In the genomic region with DNA sequence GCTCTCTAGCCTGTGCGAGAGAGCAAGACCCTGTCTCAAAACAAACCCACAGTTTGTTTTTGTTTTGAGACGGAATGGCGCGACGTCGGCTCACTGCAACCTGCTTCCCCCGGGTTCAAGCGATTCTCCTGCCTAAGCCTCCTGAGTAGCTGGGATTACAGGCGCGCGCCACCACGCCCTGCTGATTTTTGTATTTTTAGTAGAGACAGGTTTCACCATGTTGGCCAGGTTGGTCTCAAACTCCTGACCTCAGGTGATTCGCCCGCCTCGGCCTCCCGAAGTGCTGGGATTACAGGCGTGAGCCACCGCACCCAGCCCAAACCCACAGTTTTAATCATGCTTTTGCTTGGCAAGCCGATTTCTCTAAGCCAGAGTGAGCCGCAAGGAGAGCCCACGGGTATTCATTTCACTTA, we compare ENCODE assay signal across 1 cellular context.
TF ChIP-seq lines count a peak whose summit lies in the region.

No MANE protein-coding gene starts in this region.

TF ChIP-seq in HepG2, 621 proteins besides CTCF, POLR2A, EP300 and RAD21:
- 0 out of 2 replicates have a peak, but pooled peaks have one; percentile 12 for TF ChIP-seq ZBTB38 (CRISPR knock-in tag; IDR thresholded peaks at IDR 0.05)
- TF ChIP-seq POGZ (CRISPR knock-in tag; IDR thresholded peaks at IDR 0.05) = 0 out of 2 replicates have a peak, but pooled peaks have one; percentile 1
- TF ChIP-seq ZNF770 (CRISPR knock-in tag; IDR thresholded peaks at IDR 0.05) = 0 out of 2 replicates have a peak, but pooled peaks have one; percentile 64
- peak; percentile 3; the same call in 1 of the 2 replicates for TF ChIP-seq ZNF317 (CRISPR knock-in tag; IDR thresholded peaks at IDR 0.05)
- TF ChIP-seq, protein P1, sequence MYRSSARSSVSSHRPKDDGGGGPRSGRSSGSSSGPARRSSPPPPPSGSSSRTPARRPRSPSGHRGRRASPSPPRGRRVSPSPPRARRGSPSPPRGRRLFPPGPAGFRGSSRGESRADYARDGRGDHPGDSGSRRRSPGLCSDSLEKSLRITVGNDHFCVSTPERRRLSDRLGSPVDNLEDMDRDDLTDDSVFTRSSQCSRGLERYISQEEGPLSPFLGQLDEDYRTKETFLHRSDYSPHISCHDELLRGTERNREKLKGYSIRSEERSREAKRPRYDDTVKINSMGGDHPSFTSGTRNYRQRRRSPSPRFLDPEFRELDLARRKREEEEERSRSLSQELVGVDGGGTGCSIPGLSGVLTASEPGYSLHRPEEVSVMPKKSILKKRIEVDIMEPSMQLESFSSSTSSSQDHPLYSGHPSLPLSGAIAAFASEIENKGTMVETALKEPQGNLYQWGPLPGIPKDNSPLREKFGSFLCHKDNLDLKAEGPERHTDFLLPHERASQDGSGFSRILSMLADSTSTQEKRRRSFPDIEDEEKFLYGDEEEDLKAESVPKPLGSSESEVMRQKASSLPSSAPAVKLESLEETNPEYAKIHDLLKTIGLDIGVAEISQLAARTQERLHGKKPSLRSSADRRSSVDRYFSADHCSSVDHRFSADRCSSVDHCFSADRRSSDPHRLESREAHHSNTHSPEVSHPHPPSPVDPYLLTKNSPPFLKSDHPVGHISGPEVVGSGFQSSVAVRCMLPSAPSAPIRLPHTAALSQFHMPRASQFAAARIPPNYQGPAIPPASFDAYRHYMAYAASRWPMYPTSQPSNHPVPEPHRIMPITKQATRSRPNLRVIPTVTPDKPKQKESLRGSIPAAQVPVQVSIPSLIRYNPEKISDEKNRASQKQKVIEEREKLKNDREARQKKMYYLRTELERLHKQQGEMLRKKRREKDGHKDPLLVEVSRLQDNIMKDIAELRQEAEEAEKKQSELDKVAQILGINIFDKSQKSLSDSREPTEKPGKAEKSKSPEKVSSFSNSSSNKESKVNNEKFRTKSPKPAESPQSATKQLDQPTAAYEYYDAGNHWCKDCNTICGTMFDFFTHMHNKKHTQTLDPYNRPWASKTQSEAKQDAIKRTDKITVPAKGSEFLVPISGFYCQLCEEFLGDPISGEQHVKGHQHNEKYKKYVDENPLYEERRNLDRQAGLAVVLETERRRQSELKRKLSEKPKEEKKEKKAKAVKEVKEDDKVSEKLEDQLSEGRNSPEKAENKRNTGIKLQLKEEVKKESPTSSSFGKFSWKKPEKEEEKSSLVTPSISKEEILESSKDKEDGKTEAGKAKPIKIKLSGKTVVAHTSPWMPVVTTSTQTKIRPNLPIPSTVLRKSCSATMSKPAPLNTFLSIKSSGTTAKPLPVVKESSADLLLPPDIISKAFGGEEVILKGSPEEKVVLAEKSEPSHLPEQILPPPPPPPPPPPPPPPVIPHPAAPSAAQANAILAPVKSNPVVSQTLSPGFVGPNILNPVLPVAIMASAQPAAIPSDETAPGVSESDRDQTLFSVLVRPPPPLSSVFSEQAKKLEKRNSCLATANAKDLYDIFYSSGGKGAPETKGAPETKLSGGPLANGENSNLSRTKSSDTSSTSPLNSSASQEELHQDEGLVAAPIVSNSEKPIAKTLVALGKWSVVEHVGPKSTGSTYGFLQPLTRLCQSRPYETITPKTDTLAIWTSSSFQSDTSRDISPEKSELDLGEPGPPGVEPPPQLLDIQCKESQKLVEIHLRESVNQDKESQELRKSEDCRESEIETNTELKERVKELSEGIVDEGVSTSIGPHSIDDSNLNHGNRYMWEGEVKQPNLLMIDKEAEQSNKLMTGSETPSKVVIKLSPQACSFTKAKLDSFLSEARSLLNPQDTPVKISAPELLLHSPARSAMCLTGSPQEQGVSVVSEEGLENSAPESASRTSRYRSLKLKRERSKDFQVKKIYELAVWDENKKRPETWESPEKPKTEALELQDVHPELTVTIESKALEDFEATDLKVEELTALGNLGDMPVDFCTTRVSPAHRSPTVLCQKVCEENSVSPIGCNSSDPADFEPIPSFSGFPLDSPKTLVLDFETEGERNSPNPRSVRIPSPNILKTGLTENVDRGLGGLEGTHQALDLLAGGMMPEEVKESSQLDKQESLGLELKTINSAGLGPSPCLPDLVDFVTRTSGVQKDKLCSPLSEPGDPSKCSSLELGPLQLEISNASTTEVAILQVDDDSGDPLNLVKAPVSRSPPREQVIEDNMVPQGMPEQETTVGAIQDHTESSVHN (CRISPR knock-in tag; IDR thresholded peaks at IDR 0.05) = 0 out of 2 replicates have a peak, but pooled peaks have one; percentile 17
- TF ChIP-seq, protein P2, sequence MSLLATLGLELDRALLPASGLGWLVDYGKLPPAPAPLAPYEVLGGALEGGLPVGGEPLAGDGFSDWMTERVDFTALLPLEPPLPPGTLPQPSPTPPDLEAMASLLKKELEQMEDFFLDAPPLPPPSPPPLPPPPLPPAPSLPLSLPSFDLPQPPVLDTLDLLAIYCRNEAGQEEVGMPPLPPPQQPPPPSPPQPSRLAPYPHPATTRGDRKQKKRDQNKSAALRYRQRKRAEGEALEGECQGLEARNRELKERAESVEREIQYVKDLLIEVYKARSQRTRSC (CRISPR knock-in tag; IDR thresholded peaks at IDR 0.05; ENCODE audit: low read depth) = 0 out of 2 replicates have a peak, but pooled peaks have one; percentile 20
- peak; percentile 44; the same call in 1 of the 2 replicates for TF ChIP-seq ZNF460 (CRISPR knock-in tag; IDR thresholded peaks at IDR 0.05; ENCODE audit: borderline replicate concordance)
- peak; percentile 6; the same call in 1 of the 2 replicates for TF ChIP-seq ZSCAN25 (CRISPR knock-in tag; IDR thresholded peaks at IDR 0.05)
- 0 out of 2 replicates have a peak, but pooled peaks have one; percentile 12 for TF ChIP-seq ZNF441 (CRISPR knock-in tag; IDR thresholded peaks at IDR 0.05; ENCODE audit: borderline replicate concordance)
